11 cellular contexts compared by ENCODE assay signal in genomic region chr12:666766-667308, GRCh38. TPM values are rescaled to one million over a fixed set of nuclear protein-coding genes. Genes with fewer than 3 reads are reported as not detected.
A peak's percentile ranks its signal among the peaks of the same experiment; 100 is the strongest.
DNase-seq lines count a peak whose midpoint lies in the region; TF ChIP-seq lines count a peak whose summit lies in the region.
"Had no signal": no experiment of that assay in that cellular context is flagged by ENCODE, and none has a peak within 500 bp of the region (broad histone marks: within the 10 kb centered on the region; RNA-seq: fewer than 3 reads in every experiment).

No MANE protein-coding gene starts in this region.

- peak overlapping the region; percentile 96 for H2AFZ ChIP-seq in Karpas-422 (ENCODE audit: low read length)

- no peaks in the 10 kb centered on the region for H3K79me2 ChIP-seq in Karpas-422 (ENCODE audit: low read length)

- H3K27me3 ChIP-seq in Karpas-422 (ENCODE audit: low read length), result no peaks in the 10 kb centered on the region
- no peaks in the 10 kb centered on the region for H3K27me3 ChIP-seq in rectal smooth muscle tissue (ENCODE audit: control insufficient read depth, insufficient read depth, low read length)
- no peaks in the 10 kb centered on the region for H3K27me3 ChIP-seq in dorsolateral prefrontal cortex

- H3K9me3 Mint-ChIP-seq in activated CD4-positive, alpha-beta T cell treated with anti-CD3 and anti-CD28 coated beads, Interleukin-2, amount 10 ng/mL, durations not matched to agents 24 days and 14 days, result no peaks in the 10 kb centered on the region
- H3K9me3 Mint-ChIP-seq in activated naive CD4-positive, alpha-beta T cell treated with anti-CD3 and anti-CD28 coated beads, Interleukin-2, amount 50 U/mL, for 24 hours, result no peaks in the 10 kb centered on the region
- H3K9me3 Mint-ChIP-seq: brain had no signal

- TF ChIP-seq CTCF in dorsolateral prefrontal cortex (IDR thresholded peaks at IDR 0.05 in 54 of 56, conservative IDR thresholded peaks at IDR 0.05 in 2 of 56; ENCODE audit: low read depth in 1 of 56, partially characterized antibody in 56 of 56), result no peak

- peak overlapping the region; percentile 21; the same call in 1 of the 2 replicates for H3K4me3 ChIP-seq in Karpas-422 (ENCODE audit: low read length)
- peak overlapping the region; percentile 35 for H3K4me3 ChIP-seq in rectal smooth muscle tissue (ENCODE audit: low read length)
- H3K4me3 ChIP-seq in dorsolateral prefrontal cortex, result peak overlapping the region in 1 of 59 donors; percentile 6
- H3K4me3 ChIP-seq: prostate gland, SJSA1 had no signal

- no peaks in the 10 kb centered on the region for H3K9me3 ChIP-seq in Karpas-422 (ENCODE audit: low read length)
- H3K9me3 ChIP-seq: prostate gland, SJSA1 had no signal

- no peaks in the 10 kb centered on the region for H3K9me2 ChIP-seq in Karpas-422 (replicated peaks; ENCODE audit: insufficient read depth, low read length)

- H3K27ac Mint-ChIP-seq in activated CD4-positive, alpha-beta T cell treated with anti-CD3 and anti-CD28 coated beads, Interleukin-2, amount 10 ng/mL, durations not matched to agents 24 days and 14 days, result peak overlapping the region; percentile 95
- peak overlapping the region; percentile 95 for H3K27ac Mint-ChIP-seq in activated naive CD4-positive, alpha-beta T cell treated with anti-CD3 and anti-CD28 coated beads, Interleukin-2, amount 50 U/mL, for 24 hours
- H3K27ac Mint-ChIP-seq: brain had no signal

- in situ Hi-C loops in G401 (cut with HindIII; ENCODE audit: low sequenced_read_pairs), result no loop called here

- intact Hi-C loops in activated CD4-positive, alpha-beta T cell treated with anti-CD3 and anti-CD28 coated beads, Interleukin-2, amount 10 ng/mL, durations not matched to agents 24 days and 14 days (cut with micrococcal nuclease), result loop anchor here (1.0 to 10.0 kb wide), 4 partner anchors 7 to 52 kb away; no protein-coding TSS in a partner anchor
- intact Hi-C loops in dorsolateral prefrontal cortex (cut with DNase I), result no loop called here

- peaks cover 70% of the 10 kb centered on the region for H3K4me1 Mint-ChIP-seq in activated CD4-positive, alpha-beta T cell treated with anti-CD3 and anti-CD28 coated beads, Interleukin-2, amount 10 ng/mL, durations not matched to agents 24 days and 14 days
- peaks cover 78% of the 10 kb centered on the region for H3K4me1 Mint-ChIP-seq in activated naive CD4-positive, alpha-beta T cell treated with anti-CD3 and anti-CD28 coated beads, Interleukin-2, amount 50 U/mL, for 24 hours

- H3K36me3 ChIP-seq in Karpas-422 (ENCODE audit: insufficient read depth, low read length) (no peaks in the 10 kb centered on the region), rectal smooth muscle tissue (ENCODE audit: control insufficient read depth, insufficient read depth, low read length) (no peaks in the 10 kb centered on the region)
- H3K36me3 ChIP-seq: prostate gland, SJSA1 had no signal

- no peaks in the 10 kb centered on the region for H4K20me1 ChIP-seq in Karpas-422 (ENCODE audit: insufficient read depth, low read depth, low read length)

- peaks cover 5% of the 10 kb centered on the region for H3K36me3 Mint-ChIP-seq in activated CD4-positive, alpha-beta T cell treated with anti-CD3 and anti-CD28 coated beads, Interleukin-2, amount 10 ng/mL, durations not matched to agents 24 days and 14 days (ENCODE audit: low read depth)
- H3K36me3 Mint-ChIP-seq in activated naive CD4-positive, alpha-beta T cell treated with anti-CD3 and anti-CD28 coated beads, Interleukin-2, amount 50 U/mL, for 24 hours, result no peaks in the 10 kb centered on the region
- H3K36me3 Mint-ChIP-seq: brain had no signal

- H3K9ac ChIP-seq in Karpas-422 (ENCODE audit: low read length) (peak overlapping the region; percentile 29; the same call in 1 of the 2 replicates), rectal smooth muscle tissue (ENCODE audit: low read length) (no peak overlapping the region)

- peak overlapping the region; percentile 69 for H3K4me3 Mint-ChIP-seq in activated CD4-positive, alpha-beta T cell treated with anti-CD3 and anti-CD28 coated beads, Interleukin-2, amount 10 ng/mL, durations not matched to agents 24 days and 14 days
- H3K4me3 Mint-ChIP-seq in activated naive CD4-positive, alpha-beta T cell treated with anti-CD3 and anti-CD28 coated beads, Interleukin-2, amount 50 U/mL, for 24 hours, result peak overlapping the region; percentile 74
- H3K4me3 Mint-ChIP-seq: brain had no signal

- no peak overlapping the region for H3K27ac ChIP-seq in Karpas-422 (ENCODE audit: low read length)
- H3K27ac ChIP-seq in rectal smooth muscle tissue (ENCODE audit: low read depth, low read length), result no peak overlapping the region
- peak overlapping the region in 16 of 59 donors; percentile 7 to 97 (median 92) for H3K27ac ChIP-seq in dorsolateral prefrontal cortex
- H3K27ac ChIP-seq: prostate gland, SJSA1 had no signal

- H3K4me2 ChIP-seq in Karpas-422 (ENCODE audit: low read depth, low read length, poor library complexity, severe bottlenecking), result peak overlapping the region; percentile 60

- peak; percentile 74 for DNase-seq in activated CD4-positive, alpha-beta T cell treated with anti-CD3 and anti-CD28 coated beads, Interleukin-2, amount 10 ng/mL, durations not matched to agents 24 days and 14 days
- no peak for DNase-seq in activated CD4-positive, alpha-beta T cell treated with anti-CD3 and anti-CD28 coated beads for 1 hour
- peak; percentile 68 for DNase-seq in Karpas-422
- no peak for DNase-seq in G401 (ENCODE audit: low spot score)
- no peak for DNase-seq in H4 (ENCODE audit: low spot score)
- no peak for DNase-seq in dorsolateral prefrontal cortex

- peaks cover 54% of the 10 kb centered on the region for H3K4me1 ChIP-seq in Karpas-422 (ENCODE audit: low read length)
- H3K4me1 ChIP-seq in rectal smooth muscle tissue (ENCODE audit: control insufficient read depth, insufficient read depth, low read length), result peaks cover 3% of the 10 kb centered on the region
- H3K4me1 ChIP-seq: SJSA1 had no signal

- no peaks in the 10 kb centered on the region for H3K27me3 Mint-ChIP-seq in activated CD4-positive, alpha-beta T cell treated with anti-CD3 and anti-CD28 coated beads, Interleukin-2, amount 10 ng/mL, durations not matched to agents 24 days and 14 days
- H3K27me3 Mint-ChIP-seq in activated naive CD4-positive, alpha-beta T cell treated with anti-CD3 and anti-CD28 coated beads, Interleukin-2, amount 50 U/mL, for 24 hours, result no peaks in the 10 kb centered on the region

RNA-seq across cellular contexts. Expression of gene NINJ2, which starts 3.6 kb away (rescaled TPM):
- 4.8 and 5.5 TPM in 2 replicates for total RNA-seq in activated CD4-positive, alpha-beta T cell treated with anti-CD3 and anti-CD28 coated beads, Interleukin-2, amount 10 ng/mL, durations not matched to agents 24 days and 14 days
- total RNA-seq in Karpas-422 (2014; rRNA removed; shearing (Covaris generic); ENCODE audit: low replicate concordance), result 1.8 and 2.4 TPM in 2 replicates
- 0.31 and 5.0 TPM in 2 replicates for total RNA-seq in G401 (2014; rRNA removed; shearing (Covaris generic))
- total RNA-seq in H4 (2014; rRNA removed; shearing (Covaris generic)), result not detected in 2 replicates
- total RNA-seq in dorsolateral prefrontal cortex, result 10 to 100 TPM in 88 of 120 experiments, 1 to 10 TPM in 32; 1.6 to 80.0 (median 16.4) TPM
- total RNA-seq: SJSA1 had no signal

Comparison
In these comparisons a context has a peak if more than half of its experiments do, and no peak if none do; other contexts are left out.
1. DNase-seq: peak in activated CD4-positive, alpha-beta T cell treated with anti-CD3 and anti-CD28 coated beads, Interleukin-2, amount 10 ng/mL, durations not matched to agents 24 days and 14 days (single experiment) and Karpas-422 (single experiment); none in activated CD4-positive, alpha-beta T cell treated with anti-CD3 and anti-CD28 coated beads for 1 hour (single experiment), G401 (single experiment), H4 (single experiment) and dorsolateral prefrontal cortex (0 of 10).